Comparison of ENCODE assay signal across 15 cellular contexts in genomic region chr1:7432102-7432895, GRCh38.
DNase-seq lines count a peak whose midpoint lies in the region; ATAC-seq and TF ChIP-seq lines count a peak whose summit lies in the region.
"Had no signal": no experiment of that assay in that cellular context is flagged by ENCODE, and none has a peak within 500 bp of the region (broad histone marks: within the 10 kb centered on the region; RNA-seq: fewer than 3 reads in every experiment).

No MANE protein-coding gene starts in this region.

- intact Hi-C loops in lower lobe of right lung (cut with DNase I) = no loop called here

- H3K4me1 ChIP-seq in RWPE2 (ENCODE audit: insufficient read depth, poor library complexity, severe bottlenecking) (no peaks in the 10 kb centered on the region), lower lobe of right lung (no peaks in the 10 kb centered on the region)

- no peak for ATAC-seq in RWPE2 (ENCODE audit: low read depth)
- ATAC-seq in lower lobe of right lung = no peak
- ATAC-seq in GM19455 (IDR thresholded peaks at IDR 0.05; ENCODE audit: unreplicated experiment) = no peak

- H3K9me3 ChIP-seq in RWPE2 (ENCODE audit: severe bottlenecking) (no peaks in the 10 kb centered on the region), lower lobe of right lung (no peaks in the 10 kb centered on the region)

- no peak for TF ChIP-seq CTCF in RWPE2 (IDR thresholded peaks at IDR 0.05; ENCODE audit: poor library complexity, severe bottlenecking)
- TF ChIP-seq CTCF in lower lobe of right lung (IDR thresholded peaks at IDR 0.05) = no peak

- no peak overlapping the region for H3K27ac ChIP-seq in RWPE2 (ENCODE audit: poor library complexity, severe bottlenecking)
- no peak overlapping the region for H3K27ac ChIP-seq in lower lobe of right lung
- H3K27ac ChIP-seq: PC-9 had no signal

- H3K27me3 ChIP-seq in RWPE2 (ENCODE audit: insufficient read depth, poor library complexity, severe bottlenecking) (no peaks in the 10 kb centered on the region), lower lobe of right lung (ENCODE audit: low read depth) (peaks cover 4% of the 10 kb centered on the region)

- DNase-seq in NCI-H1417 (lab: John Stamatoyannopoulos, UW) (peak in 2 of 3 experiments; percentile 64 to 78), NCI-H1417 treated with DMSO at 0.1 percent for 48 hours (lab: John Stamatoyannopoulos, UW) (no peak), NCI-H1092 treated with DMSO at 0.1 percent for 48 hours (lab: John Stamatoyannopoulos, UW) (peak; percentile 50), RWPE2 (ENCODE audit: low spot score) (peak; percentile 8), lower lobe of right lung (peak; percentile 20), nucleus accumbens (lab: John Stamatoyannopoulos, UW) (no peak), cerebellar nuclear complex (lab: John Stamatoyannopoulos, UW) (no peak)
- DNase-seq: CD4-positive, alpha-beta memory T cell; GF-D8; HFFc6; NCI-H1436 treated with DMSO at 0.1 percent for 48 hours; NCI-H2081 treated with DMSO at 0.1 percent for 48 hours; NCI-H748 treated with DMSO at 0.1 percent for 48 hours; PC-9 had no signal

- H3K4me3 ChIP-seq in RWPE2 (ENCODE audit: severe bottlenecking) (no peak overlapping the region), lower lobe of right lung (no peak overlapping the region)
- H3K4me3 ChIP-seq: PC-9 had no signal

- no peaks in the 10 kb centered on the region for H3K36me3 ChIP-seq in RWPE2 (ENCODE audit: low read depth)
- no peaks in the 10 kb centered on the region for H3K36me3 ChIP-seq in lower lobe of right lung

Comparison
In these comparisons a context has a peak if more than half of its experiments do, and no peak if none do; other contexts are left out.
1. DNase-seq: peak in NCI-H1417 (2 of 3), NCI-H1092 treated with DMSO at 0.1 percent for 48 hours (single experiment), RWPE2 (single experiment) and lower lobe of right lung (single experiment); none in NCI-H1417 treated with DMSO at 0.1 percent for 48 hours (single experiment), nucleus accumbens (0 of 56) and cerebellar nuclear complex (0 of 2).